ENCODE assay signal across 26 cellular contexts in the genomic region with DNA sequence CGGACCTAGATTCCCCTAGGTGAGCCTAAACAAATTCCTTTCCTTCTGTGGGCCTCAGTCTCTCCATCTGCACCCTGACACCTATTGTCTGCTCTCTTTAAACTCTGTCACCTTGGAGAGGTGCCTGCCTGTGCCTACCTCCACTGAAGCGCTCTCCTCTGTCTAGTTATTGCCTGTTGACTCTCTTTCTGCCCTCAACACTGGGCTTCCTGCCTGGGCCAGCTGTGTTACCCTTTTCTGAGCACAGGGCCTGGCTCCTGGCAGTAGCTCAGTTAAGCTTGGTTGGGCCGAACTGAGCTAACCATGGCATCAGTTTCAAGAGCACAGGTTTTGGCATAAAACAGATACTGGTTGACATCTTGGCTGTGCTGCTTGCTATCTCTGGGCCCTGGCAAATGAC. TPM values are rescaled to one million over a fixed set of nuclear protein-coding genes. Genes with fewer than 3 reads are reported as not detected.
DNase-seq lines count a peak whose midpoint lies in the region; ATAC-seq and TF ChIP-seq lines count a peak whose summit lies in the region.
"Had no signal": no experiment of that assay in that cellular context is flagged by ENCODE, and none has a peak within 500 bp of the region (broad histone marks: within the 10 kb centered on the region; RNA-seq: fewer than 3 reads in every experiment).

No MANE protein-coding gene starts in this region.

- no peak for ATAC-seq in stimulated activated naive CD8-positive, alpha-beta T cell treated with anti-CD3 and anti-CD28 coated beads, Interleukin-15, amount 100 ng/mL, for 72 hours
- no peak for ATAC-seq in stimulated activated naive CD8-positive, alpha-beta T cell treated with anti-CD3 and anti-CD28 coated beads, Interleukin-15, Interleukin-2, amounts not matched to agents 100 U/mL and 50 U/mL, for 24 hours
- ATAC-seq in left lung (peak; percentile 29), T-helper 17 cell (no peak)
- ATAC-seq in activated T-helper 17 cell treated with anti-CD3 and anti-CD28 coated beads, Interleukin-2, amount 50 U/mL, for 72 hours (replicated peaks), result no peak
- ATAC-seq: activated T-cell treated with anti-CD3 and anti-CD28 coated beads, Interleukin-2, amount 50 U/mL, for 72 hours had no signal

- no peak overlapping the region for H3K4me3 Mint-ChIP-seq in stimulated activated naive CD8-positive, alpha-beta T cell treated with anti-CD3 and anti-CD28 coated beads, Interleukin-15, amount 100 ng/mL, for 72 hours
- H3K4me3 Mint-ChIP-seq in activated T-helper 17 cell treated with anti-CD3 and anti-CD28 coated beads, Interleukin-2, amount 50 U/mL, for 72 hours, result no peak overlapping the region
- no peak overlapping the region for H3K4me3 Mint-ChIP-seq in T-helper 17 cell
- H3K4me3 Mint-ChIP-seq: activated B cell treated with CpG ODN at 0.5 μM for 24 hours; activated T-cell treated with anti-CD3 and anti-CD28 coated beads, Interleukin-2, amount 50 U/mL, for 72 hours; GM23338; immature natural killer cell; type B pancreatic cell had no signal

- H3K4me3 ChIP-seq in left lung (no peak overlapping the region), MG63 (no peak overlapping the region)
- H3K4me3 ChIP-seq: dorsolateral prefrontal cortex, GM23338, Peyer's patch had no signal

- H3K4me1 Mint-ChIP-seq in stimulated activated naive CD8-positive, alpha-beta T cell treated with anti-CD3 and anti-CD28 coated beads, Interleukin-15, amount 100 ng/mL, for 72 hours, result no peaks in the 10 kb centered on the region
- no peaks in the 10 kb centered on the region for H3K4me1 Mint-ChIP-seq in activated T-helper 17 cell treated with anti-CD3 and anti-CD28 coated beads, Interleukin-2, amount 50 U/mL, for 72 hours
- H3K4me1 Mint-ChIP-seq in T-helper 17 cell, result no peaks in the 10 kb centered on the region
- H3K4me1 Mint-ChIP-seq: activated B cell treated with CpG ODN at 0.5 μM for 24 hours, immature natural killer cell had no signal

- H3K9me3 ChIP-seq in left lung (no peaks in the 10 kb centered on the region), T-helper 17 cell (ENCODE audit: control insufficient read depth, low read length, poor library complexity, severe bottlenecking) (no peaks in the 10 kb centered on the region), MG63 (no peaks in the 10 kb centered on the region)
- H3K9me3 ChIP-seq: neutrophil, Peyer's patch had no signal

- H3K27ac Mint-ChIP-seq in stimulated activated naive CD8-positive, alpha-beta T cell treated with anti-CD3 and anti-CD28 coated beads, Interleukin-15, amount 100 ng/mL, for 72 hours, result peak overlapping the region; percentile 62 to 77
- H3K27ac Mint-ChIP-seq in activated T-helper 17 cell treated with anti-CD3 and anti-CD28 coated beads, Interleukin-2, amount 50 U/mL, for 72 hours, result no peak overlapping the region
- H3K27ac Mint-ChIP-seq in T-helper 17 cell, result no peak overlapping the region
- H3K27ac Mint-ChIP-seq: activated B cell treated with CpG ODN at 0.5 μM for 24 hours; activated T-cell treated with anti-CD3 and anti-CD28 coated beads, Interleukin-2, amount 50 U/mL, for 72 hours; GM23338; immature natural killer cell; type B pancreatic cell had no signal

- H3K27me3 Mint-ChIP-seq in stimulated activated naive CD8-positive, alpha-beta T cell treated with anti-CD3 and anti-CD28 coated beads, Interleukin-15, amount 100 ng/mL, for 72 hours, result peaks cover 24% of the 10 kb centered on the region
- peaks cover 11% of the 10 kb centered on the region for H3K27me3 Mint-ChIP-seq in activated T-helper 17 cell treated with anti-CD3 and anti-CD28 coated beads, Interleukin-2, amount 50 U/mL, for 72 hours
- H3K27me3 Mint-ChIP-seq in T-helper 17 cell, result peaks cover 28% of the 10 kb centered on the region
- H3K27me3 Mint-ChIP-seq: activated B cell treated with CpG ODN at 0.5 μM for 24 hours had no signal

- H3K27me3 ChIP-seq in left lung, result peaks cover 0 to under 1% of the 10 kb centered on the region in 2 donors
- no peaks in the 10 kb centered on the region for H3K27me3 ChIP-seq in MG63
- H3K27me3 ChIP-seq: Peyer's patch had no signal

- TF ChIP-seq CTCF in left lung (IDR thresholded peaks at IDR 0.05), result no peak

- peaks cover 0 to 3% of the 10 kb centered on the region in 2 donors for H3K4me1 ChIP-seq in left lung
- H3K4me1 ChIP-seq: Peyer's patch had no signal

- no peaks in the 10 kb centered on the region for H3K36me3 Mint-ChIP-seq in activated T-helper 17 cell treated with anti-CD3 and anti-CD28 coated beads, Interleukin-2, amount 50 U/mL, for 72 hours (ENCODE audit: low read depth)
- H3K36me3 Mint-ChIP-seq in T-helper 17 cell (ENCODE audit: low read depth), result no peaks in the 10 kb centered on the region
- H3K36me3 Mint-ChIP-seq: immature natural killer cell, type B pancreatic cell had no signal

- H3K9me3 Mint-ChIP-seq in stimulated activated naive CD8-positive, alpha-beta T cell treated with anti-CD3 and anti-CD28 coated beads, Interleukin-15, amount 100 ng/mL, for 72 hours, result no peaks in the 10 kb centered on the region
- no peaks in the 10 kb centered on the region for H3K9me3 Mint-ChIP-seq in activated T-helper 17 cell treated with anti-CD3 and anti-CD28 coated beads, Interleukin-2, amount 50 U/mL, for 72 hours
- H3K9me3 Mint-ChIP-seq: activated B cell treated with CpG ODN at 0.5 μM for 24 hours; activated T-cell treated with anti-CD3 and anti-CD28 coated beads, Interleukin-2, amount 50 U/mL, for 72 hours; GM23338; immature natural killer cell; type B pancreatic cell had no signal

- DNase-seq in stimulated activated naive CD8-positive, alpha-beta T cell treated with anti-CD3 and anti-CD28 coated beads, Interleukin-15, amount 100 ng/mL, for 72 hours, result no peak
- DNase-seq in stimulated activated naive CD8-positive, alpha-beta T cell treated with anti-CD3 and anti-CD28 coated beads, Interleukin-15, Interleukin-2, amounts not matched to agents 100 U/mL and 50 U/mL, for 24 hours, result no peak
- peak; percentile 82 for DNase-seq in NCI-H2029 (lab: John Stamatoyannopoulos, UW)
- no peak for DNase-seq in left lung
- DNase-seq in T-helper 17 cell, result no peak
- DNase-seq in MG63, result no peak
- DNase-seq: activated B cell treated with CpG ODN at 0.5 μM for 24 hours; activated CD4-positive, alpha-beta T cell treated with anti-CD3 and anti-CD28 coated beads, Interleukin-2, amount 50 U/mL, for 1 hour; activated naive CD4-positive, alpha-beta T cell treated with Interleukin-2 at 50 U/mL for 16 hours; activated T-cell treated with anti-CD3 and anti-CD28 coated beads, Interleukin-2, amount 50 U/mL, for 72 hours; Calu3; immature natural killer cell; Karpas-422; MV-4-11; Peyer's patch; stimulated activated CD8-positive, alpha-beta memory T cell treated with anti-CD3 and anti-CD28 coated beads, Interleukin-4, amount 100 ng/mL, for 48 hours; SW 1271 had no signal

- no peak overlapping the region for H3K27ac ChIP-seq in left lung
- H3K27ac ChIP-seq: C4-2B, neutrophil, Peyer's patch had no signal

- intact Hi-C loops in left lung (cut with DNase I), result no loop called here

- H3K36me3 ChIP-seq in left lung, result no peaks in the 10 kb centered on the region
- H3K36me3 ChIP-seq in MG63, result no peaks in the 10 kb centered on the region
- H3K36me3 ChIP-seq: neutrophil, Peyer's patch had no signal

RNA-seq across cellular contexts. Expression of gene PRMT8, which starts 43.5 kb away (rescaled TPM):
- under 1 TPM; 0.16 to 0.26 TPM for total RNA-seq in left lung
- not detected for total RNA-seq in activated T-helper 17 cell treated with anti-CD3 and anti-CD28 coated beads, Interleukin-2, amount 50 U/mL, for 72 hours
- not detected for total RNA-seq in T-helper 17 cell
- total RNA-seq in MG63 (2014; rRNA removed; shearing (Covaris generic); ENCODE audit: low replicate concordance), result not detected in 2 replicates
- total RNA-seq: activated B cell treated with CpG ODN at 0.5 μM for 24 hours; activated T-cell treated with anti-CD3 and anti-CD28 coated beads, Interleukin-2, amount 50 U/mL, for 72 hours; Calu3; mesenteric fat pad; myocyte; Peyer's patch; pulmonary artery endothelial cell had no signal

Comparison
In these comparisons a context has a peak if more than half of its experiments do, and no peak if none do; other contexts are left out.
1. H3K27ac Mint-ChIP-seq: peak in stimulated activated naive CD8-positive, alpha-beta T cell treated with anti-CD3 and anti-CD28 coated beads, Interleukin-15, amount 100 ng/mL, for 72 hours (2 of 2); none in activated T-helper 17 cell treated with anti-CD3 and anti-CD28 coated beads, Interleukin-2, amount 50 U/mL, for 72 hours (single experiment) and T-helper 17 cell (single experiment).